Comparison of ENCODE assay signal across 16 cellular contexts in genomic region chr6:15166121-15166520, GRCh38.
A peak's percentile ranks its signal among the peaks of the same experiment; 100 is the strongest.
DNase-seq lines count a peak whose midpoint lies in the region; TF ChIP-seq lines count a peak whose summit lies in the region.
"Had no signal": no experiment of that assay in that cellular context is flagged by ENCODE, and none has a peak within 500 bp of the region (broad histone marks: within the 10 kb centered on the region; RNA-seq: fewer than 3 reads in every experiment).

No MANE protein-coding gene starts in this region.

- CTCF ChIA-PET in CD8-positive, alpha-beta memory T cell (lab: Charles Lee): no interaction called here

- no peaks in the 10 kb centered on the region for H3K4me1 Mint-ChIP-seq in CD8-positive, alpha-beta memory T cell
- H3K4me1 Mint-ChIP-seq: CD4-positive, alpha-beta memory T cell had no signal

- POLR2A ChIA-PET in CD8-positive, alpha-beta memory T cell (lab: Charles Lee): no interaction called here

- H3K36me3 ChIP-seq in H7 (replicated peaks; ENCODE audit: control insufficient read depth, insufficient read depth, low read length) (no peaks in the 10 kb centered on the region), WERI-Rb-1 (no peaks in the 10 kb centered on the region), ascending aorta (no peaks in the 10 kb centered on the region)
- no peaks in the 10 kb centered on the region for H3K36me3 ChIP-seq in CD8-positive, alpha-beta memory T cell (ENCODE audit: insufficient read depth, low read length)
- H3K36me3 ChIP-seq: BLaER1 had no signal

- H3K27me3 Mint-ChIP-seq in CD8-positive, alpha-beta memory T cell: no peaks in the 10 kb centered on the region
- H3K27me3 Mint-ChIP-seq: CD4-positive, alpha-beta memory T cell had no signal

- no peaks in the 10 kb centered on the region for H3K9me3 Mint-ChIP-seq in CD8-positive, alpha-beta memory T cell
- H3K9me3 Mint-ChIP-seq: CD4-positive, alpha-beta memory T cell had no signal

- no peak overlapping the region for H3K27ac Mint-ChIP-seq in CD8-positive, alpha-beta memory T cell
- H3K27ac Mint-ChIP-seq: CD14-positive monocyte; CD4-positive, alpha-beta memory T cell had no signal

- no peak overlapping the region for H3K4me3 Mint-ChIP-seq in CD8-positive, alpha-beta memory T cell
- H3K4me3 Mint-ChIP-seq: CD14-positive monocyte; CD4-positive, alpha-beta memory T cell had no signal

- H3K36me3 Mint-ChIP-seq in CD8-positive, alpha-beta memory T cell: no peaks in the 10 kb centered on the region
- H3K36me3 Mint-ChIP-seq: CD14-positive monocyte; CD4-positive, alpha-beta memory T cell had no signal

- H3K9me3 ChIP-seq in WERI-Rb-1 (ENCODE audit: severe bottlenecking) (no peaks in the 10 kb centered on the region), ascending aorta (no peaks in the 10 kb centered on the region)
- H3K9me3 ChIP-seq in CD8-positive, alpha-beta memory T cell (ENCODE audit: low read length): no peaks in the 10 kb centered on the region
- H3K9me3 ChIP-seq: BLaER1 had no signal

- H3K27me3 ChIP-seq in H7 (ENCODE audit: control insufficient read depth, insufficient read depth, low read length): no peaks in the 10 kb centered on the region
- no peaks in the 10 kb centered on the region for H3K27me3 ChIP-seq in WERI-Rb-1 (ENCODE audit: insufficient read depth, low read depth, severe bottlenecking)
- no peaks in the 10 kb centered on the region for H3K27me3 ChIP-seq in ascending aorta
- no peaks in the 10 kb centered on the region for H3K27me3 ChIP-seq in CD8-positive, alpha-beta memory T cell (ENCODE audit: insufficient read depth, low read length, poor library complexity, severe bottlenecking)
- H3K27me3 ChIP-seq: BLaER1 had no signal

- DNase-seq in H7 (peak; percentile 36), WERI-Rb-1 (peak; percentile 54), iPS-NIHi11 (ENCODE audit: low spot score) (peak; percentile 10), ascending aorta (ENCODE audit: low spot score in 2 of 2) (no peak), NCI-H1694 (lab: John Stamatoyannopoulos, UW) (no peak), pons (ENCODE audit: low spot score) (no peak)
- no peak for DNase-seq in CD8-positive, alpha-beta memory T cell
- DNase-seq: 8988T; Calu3; CD4-positive, alpha-beta memory T cell; DMS79 treated with DMSO at 0.1 percent for 48 hours; GF-D8; HCEC 1CT; IMR-90 had no signal

- TF ChIP-seq CTCF in WERI-Rb-1 (IDR thresholded peaks at IDR 0.05; ENCODE audit: low read depth, low read length) (no peak), ascending aorta (IDR thresholded peaks at IDR 0.05) (no peak)

- no peak overlapping the region for H3K27ac ChIP-seq in WERI-Rb-1
- H3K27ac ChIP-seq in ascending aorta: no peak overlapping the region
- no peak overlapping the region for H3K27ac ChIP-seq in CD8-positive, alpha-beta memory T cell (ENCODE audit: low read depth, low read length)
- H3K27ac ChIP-seq: BLaER1 had no signal

- H3K4me1 ChIP-seq in ascending aorta: no peaks in the 10 kb centered on the region
- H3K4me1 ChIP-seq in CD8-positive, alpha-beta memory T cell (ENCODE audit: insufficient read depth, low read length): no peaks in the 10 kb centered on the region
- H3K4me1 ChIP-seq: BLaER1 had no signal

- intact Hi-C loops in ascending aorta (cut with DNase I): no loop called here

- H3K4me3 ChIP-seq in H7 (ENCODE audit: insufficient read depth, low read depth, low read length): no peak overlapping the region
- no peak overlapping the region for H3K4me3 ChIP-seq in WERI-Rb-1 (ENCODE audit: low read depth, low read length)
- H3K4me3 ChIP-seq in ascending aorta: no peak overlapping the region
- no peak overlapping the region for H3K4me3 ChIP-seq in CD8-positive, alpha-beta memory T cell (ENCODE audit: low read length)
- H3K4me3 ChIP-seq: BLaER1 had no signal

Comparison
In these comparisons a context has a peak if more than half of its experiments do, and no peak if none do; other contexts are left out.
1. DNase-seq: peak in H7 (single experiment), WERI-Rb-1 (single experiment) and iPS-NIHi11 (single experiment); none in ascending aorta (0 of 2), CD8-positive, alpha-beta memory T cell (0 of 5), NCI-H1694 (single experiment) and pons (single experiment).